ENCODE assay signal across 7 cellular contexts in the genomic region with DNA sequence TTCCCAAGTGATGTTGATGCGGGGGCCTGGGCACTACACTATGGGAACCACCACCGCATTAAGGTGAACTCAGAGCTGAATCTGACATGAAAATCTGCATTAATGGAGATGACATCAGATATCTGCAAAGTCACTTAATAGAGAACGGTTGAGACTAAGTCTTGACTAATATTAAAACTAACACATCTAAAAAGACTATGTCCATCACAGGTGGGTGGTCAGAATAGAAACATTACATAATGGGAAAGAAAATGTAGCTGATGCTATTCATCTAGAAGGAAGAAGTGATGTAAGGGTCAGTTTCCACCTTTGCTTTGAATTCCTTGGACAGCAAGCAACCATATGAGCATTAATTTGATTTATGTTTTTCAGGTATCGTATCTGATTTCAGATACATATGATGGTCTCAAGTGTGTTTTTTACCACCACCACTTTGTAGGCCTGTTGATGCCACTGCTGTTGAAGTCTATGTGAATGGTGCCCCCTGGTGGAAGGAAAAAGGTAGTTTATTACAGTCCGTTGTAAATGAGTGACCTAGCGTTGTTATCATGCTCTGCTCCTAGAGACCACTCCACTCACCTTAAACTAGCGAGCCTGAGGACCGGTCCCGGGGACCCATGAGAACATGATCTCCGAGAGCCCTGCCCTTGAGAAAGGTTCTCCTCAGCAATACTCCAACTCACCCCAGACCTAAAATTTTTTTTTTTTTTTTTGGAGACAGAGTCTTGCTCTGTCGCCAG.
DNase-seq lines count a peak whose midpoint lies in the region; FAIRE-seq and TF ChIP-seq lines count a peak whose summit lies in the region.

No MANE protein-coding gene starts in this region.

- H2BK120ac ChIP-seq in H9 (ENCODE audit: low read depth, low read length, poor library complexity, severe bottlenecking) = no peak overlapping the region

- peak; percentile 59 for TF ChIP-seq CTCF in GM12865 (IDR thresholded peaks at IDR 0.05; ENCODE audit: insufficient read depth, low read depth, low read length, missing control alignments)
- peak; percentile 83 for TF ChIP-seq CTCF in H9 (conservative IDR thresholded peaks at IDR 0.05)
- TF ChIP-seq CTCF in LNCAP (IDR thresholded peaks at IDR 0.05) = peak; percentile 60
- TF ChIP-seq CTCF in progenitor cell of endocrine pancreas (IDR thresholded peaks at IDR 0.05; ENCODE audit: unreplicated experiment) = peak; percentile 83

- H3K4ac ChIP-seq in H9 (ENCODE audit: low read depth, low read length) = no peak overlapping the region

- H3K4me1 Mint-ChIP-seq in H9 (peaks cover 4 to 6% of the 10 kb centered on the region in 2 experiments; a peak in 3 of 4 replicates), progenitor cell of endocrine pancreas (ENCODE audit: low read depth) (no peaks in the 10 kb centered on the region)

- H4K20me1 ChIP-seq in H9 (ENCODE audit: control insufficient read depth, insufficient read depth, insufficient read length) = no peaks in the 10 kb centered on the region

- FAIRE-seq in RCC 7860 (lab: Jason Lieb, UNC) = peak; percentile 24

- H3T11ph ChIP-seq in H9 (ENCODE audit: low read length) = no peak overlapping the region

- H3K27ac Mint-ChIP-seq in H9 (no peak overlapping the region), progenitor cell of endocrine pancreas (no peak overlapping the region)

- no peaks in the 10 kb centered on the region for H3K27me3 Mint-ChIP-seq in H9 (ENCODE audit: low read depth)
- no peaks in the 10 kb centered on the region for H3K27me3 Mint-ChIP-seq in progenitor cell of endocrine pancreas

- no peak overlapping the region for H3K27ac ChIP-seq in H9 (ENCODE audit: insufficient read length, low read depth, low read length)

- H3K56ac ChIP-seq in H9 (ENCODE audit: insufficient read length, low read depth, low read length) = no peak overlapping the region

- no peak overlapping the region for H2BK5ac ChIP-seq in H9 (ENCODE audit: insufficient read length, low read length)

- H3K23me2 ChIP-seq in H9 (ENCODE audit: insufficient read length, low read depth, low read length, poor library complexity, severe bottlenecking) = no peaks in the 10 kb centered on the region

- no peak overlapping the region for H3K14ac ChIP-seq in H9 (ENCODE audit: insufficient read depth, low read length)

- no peak overlapping the region for H3K18ac ChIP-seq in H9 (ENCODE audit: insufficient read length, low read depth, low read length)

- H3K4me3 Mint-ChIP-seq in H9 (no peak overlapping the region), progenitor cell of endocrine pancreas (ENCODE audit: low read depth) (no peak overlapping the region)

- no peak overlapping the region for H2AFZ ChIP-seq in H9 (ENCODE audit: low read length)

- H2BK20ac ChIP-seq in H9 (ENCODE audit: low read depth, low read length, poor library complexity, severe bottlenecking) = no peak overlapping the region

- H3K4me1 ChIP-seq in H9 (ENCODE audit: insufficient read depth, low read length) = 0 out of 2 replicates have a peak, but pooled peaks cover 3% of the 10 kb centered on the region

- peak; percentile 88 for DNase-seq in GM12865 (ENCODE audit: low read depth)
- DNase-seq in H9 = peak; percentile 56
- DNase-seq in RCC 7860 (ENCODE audit: low spot score) = peak; percentile 68
- peak; percentile 39 for DNase-seq in activated gamma-delta T cell treated with anti-CD3 and anti-CD28 coated beads, Interleukin-2, amount 50 U/mL, for 16 hours (ENCODE audit: low read depth)
- peak; percentile 57 for DNase-seq in glomerular endothelial cell (ENCODE audit: extremely low read depth, low read depth, low spot score)
- DNase-seq in progenitor cell of endocrine pancreas (ENCODE audit: low spot score, unreplicated experiment) = peak; percentile 23

- no peak overlapping the region for H3K9ac ChIP-seq in H9 (ENCODE audit: extremely low read depth, insufficient read length, low read length)

- H3K23ac ChIP-seq in H9 (ENCODE audit: insufficient read length, low read depth, low read length) = no peak overlapping the region

- H3K9me3 Mint-ChIP-seq in H9 (no peaks in the 10 kb centered on the region), progenitor cell of endocrine pancreas (ENCODE audit: low read depth) (no peaks in the 10 kb centered on the region)

- H3K4me2 ChIP-seq in H9 (ENCODE audit: insufficient read depth, insufficient read length, low read length) = no peak overlapping the region

- H3K79me2 ChIP-seq in H9 (ENCODE audit: insufficient read depth, low read length) = no peaks in the 10 kb centered on the region

- no CpG with 5 or more reads among the region's 11 CpGs for WGBS in H9 (ENCODE audit: extremely low coverage, insufficient read length, low lambda C conversion rate)

- H2BK15ac ChIP-seq in H9 (ENCODE audit: low read depth, low read length) = no peak overlapping the region

- H3K36me3 Mint-ChIP-seq in H9 (ENCODE audit: insufficient read depth in 1 of 3, low read depth in 3 of 3) (peaks cover 0 to 5% (median 1%) of the 10 kb centered on the region in 3 experiments; a peak in 1 of 7 replicates), progenitor cell of endocrine pancreas (ENCODE audit: insufficient read depth) (peaks cover 7% of the 10 kb centered on the region)

- H4K5ac ChIP-seq in H9 (ENCODE audit: insufficient read length, low read depth, low read length) = no peak overlapping the region

- H3K27me3 ChIP-seq in H9 (ENCODE audit: insufficient read depth, low read length) = no peaks in the 10 kb centered on the region

- H3K9me3 ChIP-seq in H9 (ENCODE audit: control insufficient read depth, low read depth, low read length) = no peaks in the 10 kb centered on the region

- H3K4me3 ChIP-seq in GM12865 (ENCODE audit: low read depth, low read length) = no peak overlapping the region

- no peak overlapping the region for H2AK5ac ChIP-seq in H9 (ENCODE audit: insufficient read length, low read length)

- no peak overlapping the region for H4K91ac ChIP-seq in H9 (ENCODE audit: insufficient read length, low read depth, low read length)

- H2BK12ac ChIP-seq in H9 (ENCODE audit: insufficient read length, low read depth, low read length) = no peak overlapping the region

- no peaks in the 10 kb centered on the region for H3K79me1 ChIP-seq in H9 (ENCODE audit: insufficient read depth, low read depth, low read length, poor library complexity, severe bottlenecking)

- no peak overlapping the region for H4K8ac ChIP-seq in H9 (replicated peaks; ENCODE audit: insufficient read length, low read depth, low read length)

Comparison
In these comparisons a context has a peak if more than half of its experiments do, and no peak if none do; other contexts are left out.
1. DNase-seq: peak in every context shown above with its lines; median percentile 88 in GM12865; 68 in RCC 7860; 57 in glomerular endothelial cell; 56 in H9; 39 in activated gamma-delta T cell treated with anti-CD3 and anti-CD28 coated beads, Interleukin-2, amount 50 U/mL, for 16 hours; 23 in progenitor cell of endocrine pancreas.